ENCODE assay signal across 8 cellular contexts in genomic region chr1:235083589-235084323, GRCh38. TPM values are rescaled to one million over a fixed set of nuclear protein-coding genes. Genes with fewer than 3 reads are reported as not detected.
DNase-seq lines count a peak whose midpoint lies in the region; ATAC-seq, FAIRE-seq and TF ChIP-seq lines count a peak whose summit lies in the region.

No MANE protein-coding gene starts in this region.

- no peaks in the 10 kb centered on the region for H3K36me3 ChIP-seq in HepG2 (replicated peaks in 1 of 2; ENCODE audit: control insufficient read depth in 1 of 2, insufficient read depth in 2 of 2, low read length in 2 of 2)

- ATAC-seq in GM18870 (IDR thresholded peaks at IDR 0.05; ENCODE audit: unreplicated experiment) (peak; percentile 58), HG03342 (IDR thresholded peaks at IDR 0.05; ENCODE audit: unreplicated experiment) (peak; percentile 71), HepG2 (peak; percentile 97)

- H3K27me3 ChIP-seq in AG04450 (ENCODE audit: control insufficient read depth, insufficient read depth, low read length), result no peaks in the 10 kb centered on the region
- H3K27me3 ChIP-seq in HepG2 (ENCODE audit: control insufficient read depth in 1 of 2, insufficient read depth in 2 of 2, low read length in 2 of 2), result no peaks in the 10 kb centered on the region

- peak; percentile 96 for TF ChIP-seq RAD21 in HepG2 (CRISPR knock-in tag; IDR thresholded peaks at IDR 0.05)

- H2AFZ ChIP-seq in HepG2 (ENCODE audit: low read length), result no peak overlapping the region

- no peaks in the 10 kb centered on the region for H3K79me2 ChIP-seq in HepG2 (ENCODE audit: insufficient read depth, low read length)

- H3K9ac ChIP-seq in HepG2 (ENCODE audit: insufficient read depth, low read depth, low read length), result peak overlapping the region; percentile 61

- H3K4me2 ChIP-seq in HepG2 (ENCODE audit: low read depth, low read length), result peak overlapping the region; percentile 72

- peak; percentile 81 for FAIRE-seq in HepG2 (lab: Jason Lieb, UNC)

- no peaks in the 10 kb centered on the region for H4K20me1 ChIP-seq in HepG2 (ENCODE audit: insufficient read depth, low read length)

- DNase-seq in AG04450 (ENCODE audit: low read depth, low spot score) (peak; percentile 85), NCI-H446 treated with DMSO at 0.1 percent for 48 hours (lab: John Stamatoyannopoulos, UW) (peak; percentile 95), HepG2 (ENCODE audit: low spot score) (peak; percentile 88)
- DNase-seq in activated CD4-positive, alpha-beta T cell treated with anti-CD3 and anti-CD28 coated beads for 24 hours (ENCODE audit: low read depth in 2 of 2), result peak; percentile 41 to 44
- DNase-seq in stimulated activated CD4-positive, alpha-beta T cell treated with anti-CD3 and anti-CD28 coated beads, Interleukin-4, amount 100 ng/mL, for 24 hours, result peak; percentile 74

- H3K27ac ChIP-seq in AG04450 (ENCODE audit: low read depth, low read length), result peak overlapping the region; percentile 97
- H3K27ac ChIP-seq in cingulate gyrus (ENCODE audit: low read depth, low read length), result peak overlapping the region; percentile 93
- peak overlapping the region; percentile 81 for H3K27ac ChIP-seq in HepG2 (ENCODE audit: extremely low read length, insufficient read depth, low read length)

- peak in 1 of 2 experiments; percentile 31; a peak in 2 of 4 replicates for TF ChIP-seq EP300 in HepG2 (IDR thresholded peaks at IDR 0.05; ENCODE audit: low read depth in 2 of 2, low read length in 2 of 2)
- no peak for TF ChIP-seq EP300 in HepG2 (CRISPR knock-in tag; IDR thresholded peaks at IDR 0.05; ENCODE audit: borderline replicate concordance)

- intact Hi-C loops in HepG2 (cut with micrococcal nuclease; ENCODE audit: unreplicated experiment), result loop anchor here (1.0 to 10.0 kb wide), 8 partner anchors 103 to 585 kb away; no protein-coding TSS in a partner anchor

- H3K9me3 ChIP-seq in AG04450 (ENCODE audit: control insufficient read depth, insufficient read depth, low read length) (no peaks in the 10 kb centered on the region), HepG2 (ENCODE audit: low read length) (no peaks in the 10 kb centered on the region)

- CTCF ChIA-PET in AG04450 (lab: Charles Lee), result interaction anchor here (0.5 to 3.4 kb wide), 45 partner anchors 10 to 600 kb away, joined by 3 to 42 read pairs (median 4); no protein-coding TSS in a partner anchor
- CTCF ChIA-PET in HepG2 (lab: Yijun Ruan, JAX; ENCODE audit: low intra/inter-chr PET ratio, low total read pairs), result interaction anchor here (0.8 to 1.8 kb wide), 3 partner anchors 22 to 585 kb away, joined by 3 to 9 read pairs (median 3); no protein-coding TSS in a partner anchor

- H3K4me1 ChIP-seq in HepG2 (ENCODE audit: insufficient read depth, low read length), result peaks cover 61% of the 10 kb centered on the region

- POLR2A ChIA-PET in AG04450 (lab: Yijun Ruan, JAX) (interaction anchor here (0.9 to 2.2 kb wide), 9 partner anchors 72 to 597 kb away, joined by 3 to 13 read pairs (median 4); no protein-coding TSS in a partner anchor), HepG2 (lab: Yijun Ruan, JAX) (interaction anchor here (0.7 to 7.8 kb wide), 40 partner anchors 10 to 597 kb away, joined by 3 to 117 read pairs (median 5); partner anchors contain the start of gene IRF2BP2)

- H3K4me3 ChIP-seq in AG04450 (ENCODE audit: low read depth, low read length) (peak overlapping the region; percentile 50), HepG2 (replicated peaks in 1 of 3; ENCODE audit: insufficient read depth in 1 of 3, low read depth in 2 of 3, low read length in 3 of 3) (peak overlapping the region in 1 of 3 experiments; percentile 56; a peak in 2 of 6 replicates)

- no TSS peak for BruUV-seq in HepG2 (replicated peaks; lab: Mats Ljungman, UMichigan)

- TF ChIP-seq POLR2A in HepG2 (IDR thresholded peaks at IDR 0.05; ENCODE audit: insufficient read depth in 1 of 2, low read depth in 2 of 2, low read length in 2 of 2), result 0 out of 4 replicates have a peak, but pooled peaks of 1 of the 2 experiments have one; percentile 19

- TF ChIP-seq CTCF in AG04450 (IDR thresholded peaks at IDR 0.05; ENCODE audit: low read depth, low read length) (peak; percentile 97), HepG2 (CRISPR knock-in tag; IDR thresholded peaks at IDR 0.05) (peak; percentile 99)

- in situ Hi-C loops in HepG2 (cut with HindIII; ENCODE audit: extremely low pct_ligation_motif_present, low pct_unique_long_range_greater_than_20kb), result loop anchor here (5.0 to 10.0 kb wide), 3 partner anchors 106 to 359 kb away; no protein-coding TSS in a partner anchor

- 2% methylated on average over 9 of the region's 16 CpGs for WGBS in HepG2 (ENCODE audit: low lambda C conversion rate)

TF ChIP-seq in HepG2, 621 proteins besides CTCF, POLR2A, EP300 and RAD21 (continues in another document):
- TF ChIP-seq MAZ (IDR thresholded peaks at IDR 0.05; ENCODE audit: borderline replicate concordance, low read depth, low read length) (no peak), MAZ (CRISPR knock-in tag; IDR thresholded peaks at IDR 0.05; ENCODE audit: low read depth) (0 out of 2 replicates have a peak, but pooled peaks have one; percentile 20), ZNF205 (CRISPR knock-in tag; IDR thresholded peaks at IDR 0.05) (0 out of 2 replicates have a peak, but pooled peaks have one; percentile 52), IRF9 (CRISPR knock-in tag; IDR thresholded peaks at IDR 0.05; ENCODE audit: borderline replicate concordance) (0 out of 2 replicates have a peak, but pooled peaks have one; percentile 54), ELF4 (CRISPR knock-in tag; IDR thresholded peaks at IDR 0.05; ENCODE audit: borderline replicate concordance) (no peak), FOXJ3 (CRISPR knock-in tag; IDR thresholded peaks at IDR 0.05; ENCODE audit: borderline replicate concordance) (peak; percentile 61; the same call in 1 of the 2 replicates), SOX5 (CRISPR knock-in tag; IDR thresholded peaks at IDR 0.05; ENCODE audit: borderline replicate concordance) (peak; percentile 43; the same call in 1 of the 2 replicates), TCF7L2 (IDR thresholded peaks at IDR 0.05; ENCODE audit: low read depth, low read length) (no peak), TEAD2 (CRISPR knock-in tag; IDR thresholded peaks at IDR 0.05) (no peak)
- TF ChIP-seq, protein P1, sequence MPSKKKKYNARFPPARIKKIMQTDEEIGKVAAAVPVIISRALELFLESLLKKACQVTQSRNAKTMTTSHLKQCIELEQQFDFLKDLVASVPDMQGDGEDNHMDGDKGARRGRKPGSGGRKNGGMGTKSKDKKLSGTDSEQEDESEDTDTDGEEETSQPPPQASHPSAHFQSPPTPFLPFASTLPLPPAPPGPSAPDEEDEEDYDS (CRISPR knock-in tag; IDR thresholded peaks at IDR 0.05), result no peak

RNA-seq across cellular contexts. Expression of gene TOMM20, which starts 44.9 kb away (rescaled TPM):
- polyA plus RNA-seq in AG04450 (2011; rRNA removed) (82.2 and 94.0 TPM in 2 replicates), HepG2 (2011; rRNA removed) (298 and 376 TPM in 2 replicates)
- polyA minus RNA-seq in AG04450 (2011; rRNA and poly(A)+ RNA removed), result 30.5 and 49.9 TPM in 2 replicates
- 138 and 153 TPM in 2 replicates for total RNA-seq in HepG2 (2016; rRNA removed; fragmentation: Illumina TruSeq; extraction: Trizol)
- 69.4 and 87.9 TPM in 2 replicates for total RNA-seq in HepG2 (2016; cell fraction: cytosol; rRNA removed; fragmentation: Illumina TruSeq; extraction: Trizol; ENCODE audit: low read depth)
- total RNA-seq in HepG2 (2016; cell fraction: insoluble cytoplasmic fraction; rRNA removed; fragmentation: Illumina TruSeq; extraction: Trizol), result 150 and 155 TPM in 2 replicates
- 161 and 181 TPM in 2 replicates for total RNA-seq in HepG2 (2016; cell fraction: membrane; rRNA removed; fragmentation: Illumina TruSeq; extraction: Trizol)
- 122 and 141 TPM in 2 replicates for total RNA-seq in HepG2 (2016; cell fraction: nucleus; rRNA removed; fragmentation: Illumina TruSeq; extraction: Trizol)
- polyA plus RNA-seq in HepG2 (2011; cell fraction: cytosol; rRNA removed), result 138 and 172 TPM in 2 replicates
- polyA plus RNA-seq in HepG2 (2011; cell fraction: nucleus; rRNA removed), result 48.3 and 58.7 TPM in 2 replicates
- 275 and 344 TPM in 2 replicates for polyA plus RNA-seq in HepG2 (2012)
- 107 and 127 TPM in 2 replicates for polyA plus RNA-seq in HepG2 (2016; cell fraction: cytosol; fragmentation: Illumina TruSeq; extraction: Trizol; ENCODE audit: low read depth)
- polyA plus RNA-seq in HepG2 (2016; cell fraction: insoluble cytoplasmic fraction; fragmentation: Illumina TruSeq; extraction: Trizol; ENCODE audit: low read depth), result 138 and 146 TPM in 2 replicates
- 182 and 204 TPM in 2 replicates for polyA plus RNA-seq in HepG2 (2016; cell fraction: membrane; fragmentation: Illumina TruSeq; extraction: Trizol; ENCODE audit: low read depth)
- 192 and 196 TPM in 2 replicates for polyA plus RNA-seq in HepG2 (2016; cell fraction: nucleus; fragmentation: Illumina TruSeq; extraction: Trizol; ENCODE audit: insufficient read depth, low read depth)
- 29.6 and 82.1 TPM in 2 replicates for polyA minus RNA-seq in HepG2 (2011; rRNA and poly(A)+ RNA removed; ENCODE audit: low replicate concordance)
- polyA minus RNA-seq in HepG2 (2011; cell fraction: cytosol; rRNA and poly(A)+ RNA removed), result 136 and 144 TPM in 2 replicates
- polyA minus RNA-seq in HepG2 (2011; cell fraction: nucleus; rRNA and poly(A)+ RNA removed), result 77.8 and 97.8 TPM in 2 replicates

Comparison
In these comparisons a context has a peak if more than half of its experiments do, and no peak if none do; other contexts are left out.
1. DNase-seq: peak in every context shown above with its lines; median percentile 95 in NCI-H446 treated with DMSO at 0.1 percent for 48 hours; 88 in HepG2; 85 in AG04450; 74 in stimulated activated CD4-positive, alpha-beta T cell treated with anti-CD3 and anti-CD28 coated beads, Interleukin-4, amount 100 ng/mL, for 24 hours; 42 in activated CD4-positive, alpha-beta T cell treated with anti-CD3 and anti-CD28 coated beads for 24 hours.